ENCODE assay signal across 1 cellular context in genomic region chr6:31834704-31835375, GRCh38.
TF ChIP-seq lines count a peak whose summit lies in the region.

No MANE protein-coding gene starts in this region.

TF ChIP-seq in K562, 482 proteins besides CTCF, POLR2A, EP300 and RAD21 (continued from another document and continues in another):
- no peak for TF ChIP-seq PTRF (tag; IDR thresholded peaks at IDR 0.05)
- peak; percentile 96; the same call in 1 of the 2 replicates for TF ChIP-seq NR1H2 (CRISPR knock-in tag; IDR thresholded peaks at IDR 0.05)
- TF ChIP-seq HIVEP1 (CRISPR knock-in tag; IDR thresholded peaks at IDR 0.05): 0 out of 2 replicates have a peak, but pooled peaks have one; percentile 9
- peak; percentile 44; the same call in 1 of the 2 replicates for TF ChIP-seq FOXM1 (IDR thresholded peaks at IDR 0.05; ENCODE audit: low read depth)
- peak; percentile 95; the same call in 1 of the 2 replicates for TF ChIP-seq FOXM1 (CRISPR knock-in tag; IDR thresholded peaks at IDR 0.05; ENCODE audit: low read depth)
- peak; percentile 27; the same call in 1 of the 2 replicates for TF ChIP-seq NCOA1 (IDR thresholded peaks at IDR 0.05; ENCODE audit: low read depth)
- no peak; the same call in 1 of the 2 replicates for TF ChIP-seq CXXC5 (CRISPR knock-in tag; IDR thresholded peaks at IDR 0.05)
- TF ChIP-seq ZNF444 (CRISPR knock-in tag; IDR thresholded peaks at IDR 0.05): peak; percentile 73
- TF ChIP-seq EGR1 (conservative IDR thresholded peaks at IDR 0.05): no peak
- TF ChIP-seq ZNF217 (CRISPR knock-in tag; IDR thresholded peaks at IDR 0.05): no peak
- TF ChIP-seq ZNF57 (CRISPR knock-in tag; IDR thresholded peaks at IDR 0.05): 0 out of 2 replicates have a peak, but pooled peaks have one; percentile 73
- no peak for TF ChIP-seq BCLAF1 (IDR thresholded peaks at IDR 0.05; ENCODE audit: borderline replicate concordance in 1 of 2, control insufficient read depth in 1 of 2, low read depth in 2 of 2, low read length in 1 of 2)
- peak; percentile 50; the same call in 1 of the 2 replicates for TF ChIP-seq PHTF2 (CRISPR knock-in tag; IDR thresholded peaks at IDR 0.05)
- no peak for TF ChIP-seq GATAD2B (IDR thresholded peaks at IDR 0.05; ENCODE audit: borderline replicate concordance)
- TF ChIP-seq PTTG1 (tag; IDR thresholded peaks at IDR 0.05; ENCODE audit: low read depth): no peak
- TF ChIP-seq CUX1 (CRISPR knock-in tag; IDR thresholded peaks at IDR 0.05): no peak
- TF ChIP-seq IRF2 (CRISPR knock-in tag; IDR thresholded peaks at IDR 0.05): no peak
- no peak; the same call in 1 of the 2 replicates for TF ChIP-seq ZNF24 (IDR thresholded peaks at IDR 0.05)
- TF ChIP-seq USF1 (CRISPR knock-in tag; IDR thresholded peaks at IDR 0.05): 0 out of 2 replicates have a peak, but pooled peaks have one; percentile 15
- no peak for TF ChIP-seq CBX5 (IDR thresholded peaks at IDR 0.05; ENCODE audit: borderline replicate concordance, low read depth)
- TF ChIP-seq ZNF780A (CRISPR knock-in tag; IDR thresholded peaks at IDR 0.05): no peak
- no peak for TF ChIP-seq TBP (optimal IDR thresholded peaks at IDR 0.05; ENCODE audit: low read depth, low read length)
- no peak for TF ChIP-seq CHD2 (IDR thresholded peaks at IDR 0.05; ENCODE audit: low read depth, low read length)
- 0 out of 2 replicates have a peak, but pooled peaks have one; percentile 54 for TF ChIP-seq DLX4 (CRISPR knock-in tag; IDR thresholded peaks at IDR 0.05)
- no peak for TF ChIP-seq ZBTB40 (IDR thresholded peaks at IDR 0.05)
- no peak for TF ChIP-seq ZBTB40 (CRISPR knock-in tag; IDR thresholded peaks at IDR 0.05)
- peak; percentile 43; the same call in 1 of the 2 replicates for TF ChIP-seq ZNF695 (CRISPR knock-in tag; IDR thresholded peaks at IDR 0.05)
- peak; percentile 58; the same call in 1 of the 2 replicates for TF ChIP-seq HLTF (IDR thresholded peaks at IDR 0.05)
- TF ChIP-seq ZNF282 (CRISPR knock-in tag; IDR thresholded peaks at IDR 0.05): no peak
- TF ChIP-seq RERE (CRISPR knock-in tag; IDR thresholded peaks at IDR 0.05; ENCODE audit: borderline replicate concordance): peak; percentile 59; the same call in 1 of the 2 replicates
- peak; percentile 50; the same call in 1 of the 2 replicates for TF ChIP-seq HCFC1 (IDR thresholded peaks at IDR 0.05; ENCODE audit: low read depth, low read length)
- TF ChIP-seq JUNB (CRISPR knock-in tag; conservative IDR thresholded peaks at IDR 0.05): no peak
- peak; percentile 81; the same call in 1 of the 2 replicates for TF ChIP-seq RHOXF2B (CRISPR knock-in tag; conservative IDR thresholded peaks at IDR 0.05)
